In genomic region chr7:31476073-31476745, GRCh38 we compare ENCODE assay signal across 1 cellular context.
TF ChIP-seq lines count a peak whose summit lies in the region.

No MANE protein-coding gene starts in this region.

TF ChIP-seq in HCT116, 20 proteins besides CTCF, POLR2A, EP300 and RAD21:
- TF ChIP-seq ATF3 (IDR thresholded peaks at IDR 0.05): no peak
- TF ChIP-seq TCF7L2 (IDR thresholded peaks at IDR 0.05; ENCODE audit: borderline replicate concordance, extremely low read depth, insufficient read depth, insufficient read length): no peak
- no peak for TF ChIP-seq ZNF274 (IDR thresholded peaks at IDR 0.05; ENCODE audit: low read depth, low read length)
